Comparison of ENCODE assay signal across 9 cellular contexts in the genomic region with DNA sequence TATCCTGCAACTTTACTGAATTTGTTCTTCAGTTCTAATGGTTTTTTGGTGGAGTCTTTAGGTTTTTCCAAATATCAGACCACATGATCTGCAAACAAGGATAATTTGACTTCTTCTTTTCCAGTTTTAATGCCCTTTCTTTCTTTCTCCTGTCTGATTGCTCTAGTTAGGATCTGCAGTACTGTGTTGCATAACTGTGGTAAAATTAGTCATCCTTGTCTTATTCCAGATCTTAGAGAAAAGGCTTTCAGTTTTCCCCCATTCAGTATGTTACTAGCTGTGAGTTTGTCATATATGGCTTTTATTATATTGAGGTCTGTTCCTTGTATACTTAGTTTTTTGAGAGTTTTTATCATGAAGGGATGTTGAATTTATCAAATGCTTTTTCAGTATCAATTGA. TPM values are rescaled to one million over a fixed set of nuclear protein-coding genes. Genes with fewer than 3 reads are reported as not detected.
A peak's percentile ranks its signal among the peaks of the same experiment; 100 is the strongest.
DNase-seq lines count a peak whose midpoint lies in the region; ATAC-seq and TF ChIP-seq lines count a peak whose summit lies in the region.
"Had no signal": no experiment of that assay in that cellular context is flagged by ENCODE, and none has a peak within 500 bp of the region (broad histone marks: within the 10 kb centered on the region; RNA-seq: fewer than 3 reads in every experiment).

No MANE protein-coding gene starts in this region.

- H3K9me3 Mint-ChIP-seq in activated T-helper 17 cell treated with anti-CD3 and anti-CD28 coated beads, Interleukin-2, amount 50 U/mL, for 72 hours, result no peaks in the 10 kb centered on the region
- no peaks in the 10 kb centered on the region for H3K9me3 Mint-ChIP-seq in stimulated activated memory B cell treated with anti-CD40 and anti-IgM and Interleukin-4, amounts not matched to agents 10 μg/mL and 1 μg/mL and 100 μg/mL, for 72 hours

- in situ Hi-C loops in GM13977 (cut with MboI; ENCODE audit: low pct_unique_long_range_greater_than_20kb, low sequenced_read_pairs, unreplicated experiment), result no loop called here

- no peaks in the 10 kb centered on the region for H3K27me3 Mint-ChIP-seq in activated T-helper 17 cell treated with anti-CD3 and anti-CD28 coated beads, Interleukin-2, amount 50 U/mL, for 72 hours
- H3K27me3 Mint-ChIP-seq in stimulated activated memory B cell treated with anti-CD40 and anti-IgM and Interleukin-4, amounts not matched to agents 10 μg/mL and 1 μg/mL and 100 μg/mL, for 72 hours, result no peaks in the 10 kb centered on the region

- no peak overlapping the region for H3K27ac Mint-ChIP-seq in activated T-helper 17 cell treated with anti-CD3 and anti-CD28 coated beads, Interleukin-2, amount 50 U/mL, for 72 hours
- H3K27ac Mint-ChIP-seq in stimulated activated memory B cell treated with anti-CD40 and anti-IgM and Interleukin-4, amounts not matched to agents 10 μg/mL and 1 μg/mL and 100 μg/mL, for 72 hours, result no peak overlapping the region

- H3K4me3 Mint-ChIP-seq in activated T-helper 17 cell treated with anti-CD3 and anti-CD28 coated beads, Interleukin-2, amount 50 U/mL, for 72 hours, result peak overlapping the region; percentile 40
- H3K4me3 Mint-ChIP-seq in stimulated activated memory B cell treated with anti-CD40 and anti-IgM and Interleukin-4, amounts not matched to agents 10 μg/mL and 1 μg/mL and 100 μg/mL, for 72 hours, result no peak overlapping the region

- no peak for TF ChIP-seq CTCF in AG09319 (IDR thresholded peaks at IDR 0.05; ENCODE audit: low read depth, low read length)
- TF ChIP-seq CTCF in GM13977 (IDR thresholded peaks at IDR 0.05; ENCODE audit: extremely low read depth, insufficient read depth, missing control alignments), result no peak

- H3K4me1 Mint-ChIP-seq in activated T-helper 17 cell treated with anti-CD3 and anti-CD28 coated beads, Interleukin-2, amount 50 U/mL, for 72 hours, result peaks cover 44% of the 10 kb centered on the region
- peaks cover 71% of the 10 kb centered on the region for H3K4me1 Mint-ChIP-seq in stimulated activated memory B cell treated with anti-CD40 and anti-IgM and Interleukin-4, amounts not matched to agents 10 μg/mL and 1 μg/mL and 100 μg/mL, for 72 hours

- DNase-seq in AG09319 (ENCODE audit: extremely low read depth, low read depth) (peak; percentile 10), HT1080 (ENCODE audit: low read depth) (peak; percentile 75), hepatic stellate cell (ENCODE audit: low spot score) (peak; percentile 41), GM13977 (ENCODE audit: low spot score) (no peak), UCSD-AML1 (lab: John Stamatoyannopoulos, UW; ENCODE audit: unreplicated experiment) (no peak)
- DNase-seq: NCI-H774 had no signal

- H3K36me3 Mint-ChIP-seq in activated T-helper 17 cell treated with anti-CD3 and anti-CD28 coated beads, Interleukin-2, amount 50 U/mL, for 72 hours (ENCODE audit: low read depth), result peaks cover 56% of the 10 kb centered on the region
- peaks cover 28% of the 10 kb centered on the region for H3K36me3 Mint-ChIP-seq in stimulated activated memory B cell treated with anti-CD40 and anti-IgM and Interleukin-4, amounts not matched to agents 10 μg/mL and 1 μg/mL and 100 μg/mL, for 72 hours

- peak; percentile 51 for ATAC-seq in activated T-helper 17 cell treated with anti-CD3 and anti-CD28 coated beads, Interleukin-2, amount 50 U/mL, for 72 hours (replicated peaks)
- ATAC-seq in stimulated activated memory B cell treated with anti-CD40 and anti-IgM and Interleukin-4, amounts not matched to agents 10 μg/mL and 1 μg/mL and 100 μg/mL, for 72 hours, result no peak
- ATAC-seq in GM18868 (IDR thresholded peaks at IDR 0.05; ENCODE audit: unreplicated experiment), result no peak

RNA-seq across cellular contexts. Expression of a gene that starts 4.3 kb away (rescaled TPM):
- 24.9 and 25.6 TPM in 2 replicates for total RNA-seq in HT1080 (2014; rRNA removed; shearing (Covaris generic))
- polyA plus RNA-seq in HT1080 (2015; cell fraction: cytosol; rRNA removed), result 14.3 and 15.4 TPM in 2 replicates
- polyA plus RNA-seq in HT1080 (2015; cell fraction: nucleus; rRNA removed), result 18.9 and 20.4 TPM in 2 replicates
- total RNA-seq in activated T-helper 17 cell treated with anti-CD3 and anti-CD28 coated beads, Interleukin-2, amount 50 U/mL, for 72 hours, result 10 to 100 TPM; 11.6 to 16.2 TPM

RNA-seq across cellular contexts. Expression of a gene that starts 50.7 kb away (rescaled TPM):
- total RNA-seq in HT1080 (2014; rRNA removed; shearing (Covaris generic)), result 11.8 and 15.4 TPM in 2 replicates
- 16.9 and 17.2 TPM in 2 replicates for polyA plus RNA-seq in HT1080 (2015; cell fraction: cytosol; rRNA removed)
- polyA plus RNA-seq in HT1080 (2015; cell fraction: nucleus; rRNA removed), result 27.3 and 30.3 TPM in 2 replicates
- total RNA-seq in activated T-helper 17 cell treated with anti-CD3 and anti-CD28 coated beads, Interleukin-2, amount 50 U/mL, for 72 hours, result 1,000 to 10,000 TPM; 3,089 to 4,180 TPM

Comparison
In these comparisons a context has a peak if more than half of its experiments do, and no peak if none do; other contexts are left out.
1. DNase-seq: peak in AG09319 (single experiment), HT1080 (single experiment) and hepatic stellate cell (single experiment); none in GM13977 (single experiment) and UCSD-AML1 (single experiment).
2. RNA of a gene that starts 50.7 kb away (total RNA-seq): 3,089 to 4,180 TPM in activated T-helper 17 cell treated with anti-CD3 and anti-CD28 coated beads, Interleukin-2, amount 50 U/mL, for 72 hours; 11.8 to 15.4 TPM in HT1080; every median in the first group is over 100 times any median in the second.